19 cellular contexts compared by ENCODE assay signal in genomic region chr9:108894225-108894997, GRCh38.
"Had no signal": no experiment of that assay in that cellular context is flagged by ENCODE, and none has a peak within 500 bp of the region (broad histone marks: within the 10 kb centered on the region; RNA-seq: fewer than 3 reads in every experiment).

No MANE protein-coding gene starts in this region.

- H3K27ac ChIP-seq: epithelial cell of prostate, esophagus muscularis mucosa, gastroesophageal sphincter, neural progenitor cell, ovary, suprapubic skin, thyroid gland had no signal

- DNase-seq: effector memory CD4-positive, alpha-beta T cell; glutamatergic neuron; immature natural killer cell; mammary epithelial cell; mucosa of descending colon; naive thymus-derived CD8-positive, alpha-beta T cell; nucleus accumbens; ovary; right cardiac atrium; stimulated activated CD4-positive, alpha-beta T cell treated with anti-CD3 and anti-CD28 coated beads, Interleukin-4, amount 100 ng/mL, for 1 hour; stimulated activated CD8-positive, alpha-beta memory T cell treated with anti-CD3 and anti-CD28 coated beads, Interleukin-4, amount 100 ng/mL, for 48 hours; stimulated activated naive CD8-positive, alpha-beta T cell treated with anti-CD3 and anti-CD28 coated beads, Interleukin-15, Interleukin-2, amounts not matched to agents 100 U/mL and 50 U/mL, for 24 hours; thyroid gland had no signal

- ATAC-seq: gastroesophageal sphincter; mucosa of descending colon; naive thymus-derived CD8-positive, alpha-beta T cell; right cardiac atrium; stimulated activated effector memory CD8-positive, alpha-beta T cell treated with anti-CD3 and anti-CD28 coated beads, Interleukin-12 subunit alpha, Interleukin-12 subunit beta, amount 100 ng/mL, for 72 hours; stimulated activated naive CD8-positive, alpha-beta T cell treated with anti-CD3 and anti-CD28 coated beads, Interleukin-15, Interleukin-2, amounts not matched to agents 100 U/mL and 50 U/mL, for 24 hours had no signal
